1 cellular context compared by ENCODE assay signal in the genomic region with DNA sequence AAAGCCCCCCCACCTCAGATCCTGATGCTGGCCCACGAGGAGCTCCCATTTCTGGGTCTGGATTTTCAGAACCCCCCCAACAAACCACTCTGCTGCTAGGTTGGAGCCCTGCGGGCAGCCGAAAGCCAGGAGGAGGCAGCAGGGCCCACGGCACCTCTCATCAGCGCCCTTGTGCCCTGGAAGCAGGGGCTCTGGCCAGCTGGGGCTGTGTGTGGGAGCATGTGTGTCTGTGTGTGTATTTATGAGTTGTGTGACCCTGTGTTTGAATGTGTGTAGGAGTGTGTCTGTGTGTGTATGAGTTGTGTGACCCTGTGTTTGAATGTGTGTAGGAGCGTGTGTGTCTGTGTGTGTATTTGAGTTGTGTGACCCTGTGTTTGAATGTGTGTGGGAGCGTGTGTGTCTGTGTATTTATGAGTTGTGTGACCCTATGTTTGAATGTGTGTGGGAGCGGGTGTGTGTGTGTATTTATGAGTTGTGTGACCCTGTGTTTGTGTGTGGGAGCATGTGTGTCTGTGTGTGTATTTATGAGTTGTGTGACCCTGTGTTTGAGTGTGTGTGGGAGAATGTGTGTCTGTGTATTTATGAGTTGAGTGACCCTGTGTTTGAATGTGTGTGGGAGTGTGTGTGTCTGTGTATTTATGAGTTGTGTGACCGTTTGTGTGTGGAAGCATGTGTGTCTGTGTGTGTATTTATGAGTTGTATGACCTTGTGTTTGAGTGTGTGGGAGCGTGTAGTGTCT.
TF ChIP-seq lines count a peak whose summit lies in the region.

No MANE protein-coding gene starts in this region.

TF ChIP-seq in HepG2, 621 proteins besides CTCF, POLR2A, EP300 and RAD21 (continued from another document and continues in another):
- TF ChIP-seq KDM6A (CRISPR knock-in tag; IDR thresholded peaks at IDR 0.05; ENCODE audit: low read depth) (no peak), ZNF230 (CRISPR knock-in tag; IDR thresholded peaks at IDR 0.05) (no peak), CEBPB (IDR thresholded peaks at IDR 0.05; ENCODE audit: borderline replicate concordance, low read depth, low read length) (no peak), SRSF1 (optimal IDR thresholded peaks at IDR 0.05; ENCODE audit: low read depth, low read length) (no peak), ZNF17 (CRISPR knock-in tag; IDR thresholded peaks at IDR 0.05) (no peak), MEIS1 (CRISPR knock-in tag; IDR thresholded peaks at IDR 0.05; ENCODE audit: borderline replicate concordance) (0 out of 2 replicates have a peak, but pooled peaks have one; percentile 63), ZNF589 (CRISPR knock-in tag; conservative IDR thresholded peaks at IDR 0.05) (0 out of 2 replicates have a peak, but pooled peaks have one; percentile 22), ZNF253 (CRISPR knock-in tag; IDR thresholded peaks at IDR 0.05; ENCODE audit: borderline replicate concordance) (no peak), JUN (CRISPR knock-in tag; IDR thresholded peaks at IDR 0.05) (peak; percentile 26; the same call in 1 of the 2 replicates), SNRNP70 (IDR thresholded peaks at IDR 0.05; ENCODE audit: low read depth, low read length) (no peak), CREB1 (IDR thresholded peaks at IDR 0.05) (peak; percentile 2; the same call in 1 of the 2 replicates), CREB1 (CRISPR knock-in tag; IDR thresholded peaks at IDR 0.05) (no peak), ZNF775 (CRISPR knock-in tag; IDR thresholded peaks at IDR 0.05; ENCODE audit: borderline replicate concordance) (no peak), SIN3B (IDR thresholded peaks at IDR 0.05; ENCODE audit: low read length) (no peak), ZNF737 (CRISPR knock-in tag; IDR thresholded peaks at IDR 0.05; ENCODE audit: borderline replicate concordance) (0 out of 2 replicates have a peak, but pooled peaks have one; percentile 46), PHF20 (CRISPR knock-in tag; IDR thresholded peaks at IDR 0.05) (0 out of 2 replicates have a peak, but pooled peaks have one; percentile 3), ZNF274 (CRISPR knock-in tag; IDR thresholded peaks at IDR 0.05) (peak; percentile 12; the same call in 1 of the 2 replicates), KAT8 (CRISPR knock-in tag; IDR thresholded peaks at IDR 0.05) (no peak), FIP1L1 (IDR thresholded peaks at IDR 0.05; ENCODE audit: borderline replicate concordance, insufficient read depth, low read depth, low read length) (no peak), ZNF292 (CRISPR knock-in tag; IDR thresholded peaks at IDR 0.05; ENCODE audit: borderline replicate concordance, low read depth) (no peak), POLR2AphosphoS5 (IDR thresholded peaks at IDR 0.05; ENCODE audit: low read depth, low read length) (no peak), GATAD2A (CRISPR knock-in tag; IDR thresholded peaks at IDR 0.05) (no peak), ZNF781 (CRISPR knock-in tag; IDR thresholded peaks at IDR 0.05; ENCODE audit: borderline replicate concordance, not compliant biosample characterization) (no peak), ZNF841 (CRISPR knock-in tag; IDR thresholded peaks at IDR 0.05; ENCODE audit: borderline replicate concordance) (no peak), MEF2D (CRISPR knock-in tag; IDR thresholded peaks at IDR 0.05) (no peak), ZNF3 (CRISPR knock-in tag; IDR thresholded peaks at IDR 0.05) (peak; percentile 32; the same call in 1 of the 2 replicates), NFKB2 (CRISPR knock-in tag; IDR thresholded peaks at IDR 0.05; ENCODE audit: borderline replicate concordance) (no peak)
- TF ChIP-seq, protein P1, sequence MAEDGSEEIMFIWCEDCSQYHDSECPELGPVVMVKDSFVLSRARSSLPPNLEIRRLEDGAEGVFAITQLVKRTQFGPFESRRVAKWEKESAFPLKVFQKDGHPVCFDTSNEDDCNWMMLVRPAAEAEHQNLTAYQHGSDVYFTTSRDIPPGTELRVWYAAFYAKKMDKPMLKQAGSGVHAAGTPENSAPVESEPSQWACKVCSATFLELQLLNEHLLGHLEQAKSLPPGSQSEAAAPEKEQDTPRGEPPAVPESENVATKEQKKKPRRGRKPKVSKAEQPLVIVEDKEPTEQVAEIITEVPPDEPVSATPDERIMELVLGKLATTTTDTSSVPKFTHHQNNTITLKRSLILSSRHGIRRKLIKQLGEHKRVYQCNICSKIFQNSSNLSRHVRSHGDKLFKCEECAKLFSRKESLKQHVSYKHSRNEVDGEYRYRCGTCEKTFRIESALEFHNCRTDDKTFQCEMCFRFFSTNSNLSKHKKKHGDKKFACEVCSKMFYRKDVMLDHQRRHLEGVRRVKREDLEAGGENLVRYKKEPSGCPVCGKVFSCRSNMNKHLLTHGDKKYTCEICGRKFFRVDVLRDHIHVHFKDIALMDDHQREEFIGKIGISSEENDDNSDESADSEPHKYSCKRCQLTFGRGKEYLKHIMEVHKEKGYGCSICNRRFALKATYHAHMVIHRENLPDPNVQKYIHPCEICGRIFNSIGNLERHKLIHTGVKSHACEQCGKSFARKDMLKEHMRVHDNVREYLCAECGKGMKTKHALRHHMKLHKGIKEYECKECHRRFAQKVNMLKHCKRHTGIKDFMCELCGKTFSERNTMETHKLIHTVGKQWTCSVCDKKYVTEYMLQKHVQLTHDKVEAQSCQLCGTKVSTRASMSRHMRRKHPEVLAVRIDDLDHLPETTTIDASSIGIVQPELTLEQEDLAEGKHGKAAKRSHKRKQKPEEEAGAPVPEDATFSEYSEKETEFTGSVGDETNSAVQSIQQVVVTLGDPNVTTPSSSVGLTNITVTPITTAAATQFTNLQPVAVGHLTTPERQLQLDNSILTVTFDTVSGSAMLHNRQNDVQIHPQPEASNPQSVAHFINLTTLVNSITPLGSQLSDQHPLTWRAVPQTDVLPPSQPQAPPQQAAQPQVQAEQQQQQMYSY (CRISPR knock-in tag; IDR thresholded peaks at IDR 0.05) = no peak
- TF ChIP-seq, protein P2, sequence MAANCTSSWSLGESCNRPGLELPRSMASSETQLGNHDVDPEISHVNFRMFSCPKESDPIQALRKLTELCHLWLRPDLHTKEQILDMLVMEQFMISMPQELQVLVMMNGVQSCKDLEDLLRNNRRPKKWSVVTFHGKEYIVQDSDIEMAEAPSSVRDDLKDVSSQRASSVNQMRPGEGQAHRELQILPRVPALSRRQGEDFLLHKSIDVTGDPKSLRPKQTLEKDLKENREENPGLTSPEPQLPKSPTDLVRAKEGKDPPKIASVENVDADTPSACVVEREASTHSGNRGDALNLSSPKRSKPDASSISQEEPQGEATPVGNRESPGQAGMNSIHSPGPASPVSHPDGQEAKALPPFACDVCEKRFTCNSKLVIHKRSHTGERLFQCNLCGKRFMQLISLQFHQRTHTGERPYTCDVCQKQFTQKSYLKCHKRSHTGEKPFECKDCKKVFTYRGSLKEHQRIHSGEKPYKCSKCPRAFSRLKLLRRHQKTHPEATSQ (CRISPR knock-in tag; IDR thresholded peaks at IDR 0.05; ENCODE audit: borderline replicate concordance) = no peak
- TF ChIP-seq, protein P3, sequence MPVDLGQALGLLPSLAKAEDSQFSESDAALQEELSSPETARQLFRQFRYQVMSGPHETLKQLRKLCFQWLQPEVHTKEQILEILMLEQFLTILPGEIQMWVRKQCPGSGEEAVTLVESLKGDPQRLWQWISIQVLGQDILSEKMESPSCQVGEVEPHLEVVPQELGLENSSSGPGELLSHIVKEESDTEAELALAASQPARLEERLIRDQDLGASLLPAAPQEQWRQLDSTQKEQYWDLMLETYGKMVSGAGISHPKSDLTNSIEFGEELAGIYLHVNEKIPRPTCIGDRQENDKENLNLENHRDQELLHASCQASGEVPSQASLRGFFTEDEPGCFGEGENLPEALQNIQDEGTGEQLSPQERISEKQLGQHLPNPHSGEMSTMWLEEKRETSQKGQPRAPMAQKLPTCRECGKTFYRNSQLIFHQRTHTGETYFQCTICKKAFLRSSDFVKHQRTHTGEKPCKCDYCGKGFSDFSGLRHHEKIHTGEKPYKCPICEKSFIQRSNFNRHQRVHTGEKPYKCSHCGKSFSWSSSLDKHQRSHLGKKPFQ (CRISPR knock-in tag; IDR thresholded peaks at IDR 0.05; ENCODE audit: insufficient replicate concordance) = no peak
- TF ChIP-seq, protein P4, sequence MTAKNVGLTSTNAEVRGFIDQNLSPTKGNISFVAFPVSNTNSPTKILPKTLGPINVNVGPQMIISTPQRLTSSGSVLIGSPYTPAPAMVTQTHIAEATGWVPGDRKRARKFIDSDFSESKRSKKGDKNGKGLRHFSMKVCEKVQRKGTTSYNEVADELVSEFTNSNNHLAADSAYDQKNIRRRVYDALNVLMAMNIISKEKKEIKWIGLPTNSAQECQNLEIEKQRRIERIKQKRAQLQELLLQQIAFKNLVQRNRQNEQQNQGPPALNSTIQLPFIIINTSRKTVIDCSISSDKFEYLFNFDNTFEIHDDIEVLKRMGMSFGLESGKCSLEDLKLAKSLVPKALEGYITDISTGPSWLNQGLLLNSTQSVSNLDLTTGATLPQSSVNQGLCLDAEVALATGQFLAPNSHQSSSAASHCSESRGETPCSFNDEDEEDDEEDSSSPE (CRISPR knock-in tag; IDR thresholded peaks at IDR 0.05) = no peak
- TF ChIP-seq, protein P5, sequence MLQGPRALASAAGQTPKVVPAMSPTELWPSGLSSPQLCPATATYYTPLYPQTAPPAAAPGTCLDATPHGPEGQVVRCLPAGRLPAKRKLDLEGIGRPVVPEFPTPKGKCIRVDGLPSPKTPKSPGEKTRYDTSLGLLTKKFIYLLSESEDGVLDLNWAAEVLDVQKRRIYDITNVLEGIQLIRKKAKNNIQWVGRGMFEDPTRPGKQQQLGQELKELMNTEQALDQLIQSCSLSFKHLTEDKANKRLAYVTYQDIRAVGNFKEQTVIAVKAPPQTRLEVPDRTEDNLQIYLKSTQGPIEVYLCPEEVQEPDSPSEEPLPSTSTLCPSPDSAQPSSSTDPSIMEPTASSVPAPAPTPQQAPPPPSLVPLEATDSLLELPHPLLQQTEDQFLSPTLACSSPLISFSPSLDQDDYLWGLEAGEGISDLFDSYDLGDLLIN (CRISPR knock-in tag; IDR thresholded peaks at IDR 0.05; ENCODE audit: borderline replicate concordance) = no peak
- TF ChIP-seq, protein P6, sequence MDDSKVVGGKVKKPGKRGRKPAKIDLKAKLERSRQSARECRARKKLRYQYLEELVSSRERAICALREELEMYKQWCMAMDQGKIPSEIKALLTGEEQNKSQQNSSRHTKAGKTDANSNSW (CRISPR knock-in tag; IDR thresholded peaks at IDR 0.05; ENCODE audit: borderline replicate concordance) = 0 out of 2 replicates have a peak, but pooled peaks have one; percentile 41
- TF ChIP-seq, protein P7, sequence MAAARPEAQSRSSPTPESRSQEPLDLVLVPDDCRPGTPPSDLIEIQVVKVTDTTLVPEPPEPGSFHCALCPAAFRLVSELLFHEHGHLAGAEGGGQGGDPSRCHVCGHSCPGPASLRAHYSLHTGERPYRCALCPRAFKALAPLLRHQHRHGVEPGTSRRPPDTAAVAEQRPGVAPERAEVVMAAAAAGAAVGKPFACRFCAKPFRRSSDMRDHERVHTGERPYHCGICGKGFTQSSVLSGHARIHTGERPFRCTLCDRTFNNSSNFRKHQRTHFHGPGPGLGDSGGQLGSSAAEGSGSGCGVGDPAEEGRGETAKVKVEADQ (CRISPR knock-in tag; IDR thresholded peaks at IDR 0.05; ENCODE audit: borderline replicate concordance) = 0 out of 2 replicates have a peak, but pooled peaks have one; percentile 44
- TF ChIP-seq, protein P8, sequence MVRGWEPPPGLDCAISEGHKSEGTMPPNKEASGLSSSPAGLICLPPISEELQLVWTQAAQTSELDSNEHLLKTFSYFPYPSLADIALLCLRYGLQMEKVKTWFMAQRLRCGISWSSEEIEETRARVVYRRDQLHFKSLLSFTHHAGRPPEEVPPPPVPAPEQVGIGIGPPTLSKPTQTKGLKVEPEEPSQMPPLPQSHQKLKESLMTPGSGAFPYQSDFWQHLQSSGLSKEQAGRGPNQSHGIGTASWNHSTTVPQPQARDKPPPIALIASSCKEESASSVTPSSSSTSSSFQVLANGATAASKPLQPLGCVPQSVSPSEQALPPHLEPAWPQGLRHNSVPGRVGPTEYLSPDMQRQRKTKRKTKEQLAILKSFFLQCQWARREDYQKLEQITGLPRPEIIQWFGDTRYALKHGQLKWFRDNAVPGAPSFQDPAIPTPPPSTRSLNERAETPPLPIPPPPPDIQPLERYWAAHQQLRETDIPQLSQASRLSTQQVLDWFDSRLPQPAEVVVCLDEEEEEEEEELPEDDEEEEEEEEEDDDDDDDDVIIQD (CRISPR knock-in tag; IDR thresholded peaks at IDR 0.05; ENCODE audit: low read depth) = no peak
- TF ChIP-seq, protein P9, sequence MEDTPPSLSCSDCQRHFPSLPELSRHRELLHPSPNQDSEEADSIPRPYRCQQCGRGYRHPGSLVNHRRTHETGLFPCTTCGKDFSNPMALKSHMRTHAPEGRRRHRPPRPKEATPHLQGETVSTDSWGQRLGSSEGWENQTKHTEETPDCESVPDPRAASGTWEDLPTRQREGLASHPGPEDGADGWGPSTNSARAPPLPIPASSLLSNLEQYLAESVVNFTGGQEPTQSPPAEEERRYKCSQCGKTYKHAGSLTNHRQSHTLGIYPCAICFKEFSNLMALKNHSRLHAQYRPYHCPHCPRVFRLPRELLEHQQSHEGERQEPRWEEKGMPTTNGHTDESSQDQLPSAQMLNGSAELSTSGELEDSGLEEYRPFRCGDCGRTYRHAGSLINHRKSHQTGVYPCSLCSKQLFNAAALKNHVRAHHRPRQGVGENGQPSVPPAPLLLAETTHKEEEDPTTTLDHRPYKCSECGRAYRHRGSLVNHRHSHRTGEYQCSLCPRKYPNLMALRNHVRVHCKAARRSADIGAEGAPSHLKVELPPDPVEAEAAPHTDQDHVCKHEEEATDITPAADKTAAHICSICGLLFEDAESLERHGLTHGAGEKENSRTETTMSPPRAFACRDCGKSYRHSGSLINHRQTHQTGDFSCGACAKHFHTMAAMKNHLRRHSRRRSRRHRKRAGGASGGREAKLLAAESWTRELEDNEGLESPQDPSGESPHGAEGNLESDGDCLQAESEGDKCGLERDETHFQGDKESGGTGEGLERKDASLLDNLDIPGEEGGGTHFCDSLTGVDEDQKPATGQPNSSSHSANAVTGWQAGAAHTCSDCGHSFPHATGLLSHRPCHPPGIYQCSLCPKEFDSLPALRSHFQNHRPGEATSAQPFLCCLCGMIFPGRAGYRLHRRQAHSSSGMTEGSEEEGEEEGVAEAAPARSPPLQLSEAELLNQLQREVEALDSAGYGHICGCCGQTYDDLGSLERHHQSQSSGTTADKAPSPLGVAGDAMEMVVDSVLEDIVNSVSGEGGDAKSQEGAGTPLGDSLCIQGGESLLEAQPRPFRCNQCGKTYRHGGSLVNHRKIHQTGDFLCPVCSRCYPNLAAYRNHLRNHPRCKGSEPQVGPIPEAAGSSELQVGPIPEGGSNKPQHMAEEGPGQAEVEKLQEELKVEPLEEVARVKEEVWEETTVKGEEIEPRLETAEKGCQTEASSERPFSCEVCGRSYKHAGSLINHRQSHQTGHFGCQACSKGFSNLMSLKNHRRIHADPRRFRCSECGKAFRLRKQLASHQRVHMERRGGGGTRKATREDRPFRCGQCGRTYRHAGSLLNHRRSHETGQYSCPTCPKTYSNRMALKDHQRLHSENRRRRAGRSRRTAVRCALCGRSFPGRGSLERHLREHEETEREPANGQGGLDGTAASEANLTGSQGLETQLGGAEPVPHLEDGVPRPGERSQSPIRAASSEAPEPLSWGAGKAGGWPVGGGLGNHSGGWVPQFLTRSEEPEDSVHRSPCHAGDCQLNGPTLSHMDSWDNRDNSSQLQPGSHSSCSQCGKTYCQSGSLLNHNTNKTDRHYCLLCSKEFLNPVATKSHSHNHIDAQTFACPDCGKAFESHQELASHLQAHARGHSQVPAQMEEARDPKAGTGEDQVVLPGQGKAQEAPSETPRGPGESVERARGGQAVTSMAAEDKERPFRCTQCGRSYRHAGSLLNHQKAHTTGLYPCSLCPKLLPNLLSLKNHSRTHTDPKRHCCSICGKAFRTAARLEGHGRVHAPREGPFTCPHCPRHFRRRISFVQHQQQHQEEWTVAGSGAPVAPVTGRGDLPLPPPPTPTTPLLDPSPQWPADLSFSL (CRISPR knock-in tag; IDR thresholded peaks at IDR 0.05) = peak; percentile 72; the same call in 1 of the 2 replicates
